15 cellular contexts compared by ENCODE assay signal in genomic region chr1:204284929-204285328, GRCh38.
DNase-seq lines count a peak whose midpoint lies in the region; ATAC-seq and TF ChIP-seq lines count a peak whose summit lies in the region.
"Had no signal": no experiment of that assay in that cellular context is flagged by ENCODE, and none has a peak within 500 bp of the region (broad histone marks: within the 10 kb centered on the region; RNA-seq: fewer than 3 reads in every experiment).

No MANE protein-coding gene starts in this region.

- no peaks in the 10 kb centered on the region for H3K27me3 ChIP-seq in PC-9 (ENCODE audit: insufficient read depth, low read depth)
- H3K27me3 ChIP-seq in body of pancreas = no peaks in the 10 kb centered on the region
- H3K27me3 ChIP-seq in left ventricle myocardium inferior (ENCODE audit: low read depth) = no peaks in the 10 kb centered on the region
- no peaks in the 10 kb centered on the region for H3K27me3 ChIP-seq in upper lobe of left lung

- TF ChIP-seq CTCF in PC-9 (conservative IDR thresholded peaks at IDR 0.05) (no peak), body of pancreas (IDR thresholded peaks at IDR 0.05) (no peak), left ventricle myocardium inferior (IDR thresholded peaks at IDR 0.05; ENCODE audit: borderline replicate concordance) (no peak), nephron (IDR thresholded peaks at IDR 0.05; ENCODE audit: unreplicated experiment in 3 of 3) (no peak), upper lobe of left lung (IDR thresholded peaks at IDR 0.05) (no peak), GM10248 (IDR thresholded peaks at IDR 0.05; ENCODE audit: control extremely low read depth, extremely low read depth, low read depth, missing control alignments) (no peak)

- H3K4me1 ChIP-seq in PC-9 (replicated peaks; ENCODE audit: insufficient read depth) = peaks cover 46% of the 10 kb centered on the region
- peaks cover 83% of the 10 kb centered on the region for H3K4me1 ChIP-seq in body of pancreas
- H3K4me1 ChIP-seq in left ventricle myocardium inferior = peaks cover 99% of the 10 kb centered on the region
- H3K4me1 ChIP-seq in upper lobe of left lung = peaks cover 28 to 37% (median 35%) of the 10 kb centered on the region in 4 donors

- H3K9me2 ChIP-seq in PC-9 (ENCODE audit: insufficient read depth) = no peaks in the 10 kb centered on the region

- H3K9me3 ChIP-seq in PC-9 (ENCODE audit: insufficient read depth, low read depth) (no peaks in the 10 kb centered on the region), body of pancreas (no peaks in the 10 kb centered on the region), left ventricle myocardium inferior (replicated peaks) (no peaks in the 10 kb centered on the region), upper lobe of left lung (no peaks in the 10 kb centered on the region)

- H3K27me3 Mint-ChIP-seq in nephron (ENCODE audit: low read depth) (no peaks in the 10 kb centered on the region), immature natural killer cell (ENCODE audit: low read depth in 3 of 3) (peaks cover 2 to 14% (median 10%) of the 10 kb centered on the region in 3 donors)

- H3K79me2 ChIP-seq in PC-9 (ENCODE audit: low read depth) = peaks cover 91% of the 10 kb centered on the region

- H3K36me3 Mint-ChIP-seq in nephron (ENCODE audit: low read depth) (no peaks in the 10 kb centered on the region), immature natural killer cell (no peaks in the 10 kb centered on the region)

- H3K27ac ChIP-seq in PC-9 = no peak overlapping the region
- peak overlapping the region in 3 of 4 donors; percentile 24 to 92 (median 90) for H3K27ac ChIP-seq in body of pancreas
- H3K27ac ChIP-seq in left ventricle myocardium inferior (replicated peaks) = peak overlapping the region; percentile 90
- no peak overlapping the region for H3K27ac ChIP-seq in upper lobe of left lung
- H3K27ac ChIP-seq: GM23248 had no signal

- 81 to 82% methylated on average over 2 of the region's 2 CpGs for WGBS in body of pancreas, 2 donors
- 86 to 90% methylated on average over 2 of the region's 2 CpGs for WGBS in upper lobe of left lung, 2 donors

- peak overlapping the region; percentile 82; the same call in 1 of the 2 replicates for H3K4me2 ChIP-seq in PC-9

- DNase-seq in PC-9 = no peak
- no peak for DNase-seq in body of pancreas
- no peak for DNase-seq in left ventricle myocardium inferior
- no peak for DNase-seq in upper lobe of left lung
- DNase-seq in GM10248 (ENCODE audit: extremely low spot score) = no peak
- no peak for DNase-seq in stimulated activated CD4-positive, alpha-beta T cell treated with anti-CD3 and anti-CD28 coated beads, Interleukin-4, amount 100 ng/mL, for 24 hours
- no peak for DNase-seq in immature natural killer cell
- DNase-seq: C1 segment of cervical spinal cord; Calu3; CD4-positive, alpha-beta T cell; DMS 273 treated with DMSO at 0.1 percent for 48 hours; GM23248 had no signal

- TF ChIP-seq EP300 in upper lobe of left lung (IDR thresholded peaks at IDR 0.05) = no peak

- H3K4me1 Mint-ChIP-seq in nephron (peaks cover 93% of the 10 kb centered on the region), immature natural killer cell (peaks cover 30 to 32% of the 10 kb centered on the region in 2 donors)

- no peak for TF ChIP-seq POLR2A in body of pancreas (IDR thresholded peaks at IDR 0.05)
- no peak for TF ChIP-seq POLR2A in upper lobe of left lung (IDR thresholded peaks at IDR 0.05)

- no peak for ATAC-seq in body of pancreas
- no peak for ATAC-seq in upper lobe of left lung (ENCODE audit: low FRiP score in 2 of 2)
- ATAC-seq: HCT116 had no signal

- peak overlapping the region in 2 of 3 experiments; percentile 91 to 99 for H3K27ac Mint-ChIP-seq in nephron
- no peak overlapping the region for H3K27ac Mint-ChIP-seq in immature natural killer cell
- H3K27ac Mint-ChIP-seq: B cell had no signal

- H3K4me3 Mint-ChIP-seq in nephron = no peak overlapping the region
- H3K4me3 Mint-ChIP-seq in immature natural killer cell = no peak overlapping the region
- H3K4me3 Mint-ChIP-seq: B cell had no signal

- H3K9me3 Mint-ChIP-seq in nephron = no peaks in the 10 kb centered on the region
- H3K9me3 Mint-ChIP-seq in immature natural killer cell = no peaks in the 10 kb centered on the region
- H3K9me3 Mint-ChIP-seq: CD4-positive, alpha-beta T cell had no signal

- H2AFZ ChIP-seq in PC-9 = no peak overlapping the region
- H2AFZ ChIP-seq: GM23248 had no signal

- H3F3A ChIP-seq in PC-9 (ENCODE audit: insufficient read depth, low read depth) = peaks cover 31% of the 10 kb centered on the region; the same call in 1 of the 2 replicates

- peaks cover 16% of the 10 kb centered on the region for H4K20me1 ChIP-seq in PC-9 (ENCODE audit: insufficient read depth)

- BruUV-seq in PC-9 (replicated peaks; lab: Mats Ljungman, UMichigan) = no TSS peak

- CTCF ChIA-PET in PC-9 (lab: Charles Lee) (interaction anchor here (0.7 kb wide), 1 partner anchor 176 kb away, joined by 3 read pairs; no protein-coding TSS in a partner anchor), GM10248 (lab: Yijun Ruan, JAX) (interaction anchor here (1.2 to 1.4 kb wide), 2 partner anchors 11 to 27 kb away, joined by 4 to 5 read pairs; no protein-coding TSS in a partner anchor)

- H3K4me3 ChIP-seq in PC-9 = no peak overlapping the region
- no peak overlapping the region for H3K4me3 ChIP-seq in body of pancreas
- peak overlapping the region; percentile 61 for H3K4me3 ChIP-seq in left ventricle myocardium inferior
- H3K4me3 ChIP-seq in upper lobe of left lung = no peak overlapping the region
- H3K4me3 ChIP-seq: GM23248 had no signal

- intact Hi-C loops in PC-9 (cut with micrococcal nuclease; ENCODE audit: unreplicated experiment) (loop anchor here (5.0 kb wide), 3 partner anchors 37 to 77 kb away; partner anchors contain the start of gene GOLT1A), body of pancreas (cut with DNase I) (no loop called here), left ventricle myocardium inferior (cut with micrococcal nuclease) (no loop called here)

- H3K36me3 ChIP-seq in PC-9 (ENCODE audit: low read depth) (no peaks in the 10 kb centered on the region), body of pancreas (replicated peaks in 1 of 2; ENCODE audit: insufficient read depth in 1 of 2, low read depth in 2 of 2) (no peaks in the 10 kb centered on the region), left ventricle myocardium inferior (no peaks in the 10 kb centered on the region), upper lobe of left lung (no peaks in the 10 kb centered on the region)

- POLR2A ChIA-PET in PC-9 (lab: Charles Lee; ENCODE audit: unreplicated experiment) (no interaction called here), GM10248 (lab: Yijun Ruan, JAX) (no interaction called here)

Comparison
In these comparisons a context has a peak if more than half of its experiments do, and no peak if none do; other contexts are left out.
1. H3K27ac ChIP-seq: peak in body of pancreas (3 of 4) and left ventricle myocardium inferior (single experiment); none in PC-9 (single experiment) and upper lobe of left lung (0 of 4).
2. H3K27ac Mint-ChIP-seq: peak in nephron (2 of 3); none in immature natural killer cell (0 of 6).